Comparison of ENCODE assay signal across 18 cellular contexts in the genomic region with DNA sequence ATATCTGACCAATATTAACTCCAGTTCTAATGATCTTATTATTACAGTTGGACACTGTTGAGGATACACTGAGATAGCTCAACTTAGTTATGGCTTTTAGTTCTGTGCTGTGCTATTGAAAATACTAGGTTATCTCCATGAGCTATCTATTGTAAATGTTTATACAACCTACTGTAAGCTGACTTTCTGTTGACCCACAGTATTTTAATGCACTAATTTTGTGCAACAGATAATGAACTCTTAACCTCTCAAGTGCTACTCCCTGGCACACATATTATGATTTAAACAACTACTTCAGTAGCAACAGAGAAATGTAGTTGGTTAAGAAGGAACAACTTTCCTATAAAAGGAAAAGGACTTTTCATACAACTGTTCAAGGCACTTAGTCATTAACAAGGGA. TPM values are rescaled to one million over a fixed set of nuclear protein-coding genes. Genes with fewer than 3 reads are reported as not detected.
DNase-seq lines count a peak whose midpoint lies in the region; ATAC-seq, FAIRE-seq and TF ChIP-seq lines count a peak whose summit lies in the region.
"Had no signal": no experiment of that assay in that cellular context is flagged by ENCODE, and none has a peak within 500 bp of the region (broad histone marks: within the 10 kb centered on the region; RNA-seq: fewer than 3 reads in every experiment).

No MANE protein-coding gene starts in this region.

- H3K4me3 ChIP-seq in HepG2 (replicated peaks in 1 of 3; ENCODE audit: insufficient read depth in 1 of 3, low read depth in 2 of 3, low read length in 3 of 3) = no peak overlapping the region
- H3K4me3 ChIP-seq in right lobe of liver = no peak overlapping the region
- no peak overlapping the region for H3K4me3 ChIP-seq in small intestine (ENCODE audit: low read depth in 1 of 2, low read length in 2 of 2)
- H3K4me3 ChIP-seq: BLaER1 had no signal

- H3K9me3 ChIP-seq in HepG2 (ENCODE audit: low read length) (peaks cover 7% of the 10 kb centered on the region), right lobe of liver (no peaks in the 10 kb centered on the region), small intestine (ENCODE audit: control insufficient read depth, low read depth) (no peaks in the 10 kb centered on the region)

- no peak overlapping the region for H2AFZ ChIP-seq in HepG2 (ENCODE audit: low read length)

- no peaks in the 10 kb centered on the region for H3K36me3 ChIP-seq in HepG2 (replicated peaks in 1 of 2; ENCODE audit: control insufficient read depth in 1 of 2, insufficient read depth in 2 of 2, low read length in 2 of 2)
- no peaks in the 10 kb centered on the region for H3K36me3 ChIP-seq in right lobe of liver
- H3K36me3 ChIP-seq in small intestine (ENCODE audit: control insufficient read depth in 2 of 2, insufficient read depth in 2 of 2, low read length in 2 of 2) = no peaks in the 10 kb centered on the region
- H3K36me3 ChIP-seq: BLaER1 had no signal

- TF ChIP-seq POLR2A in HepG2 (IDR thresholded peaks at IDR 0.05; ENCODE audit: insufficient read depth in 1 of 2, low read depth in 2 of 2, low read length in 2 of 2) (no peak), right lobe of liver (IDR thresholded peaks at IDR 0.05) (no peak)

- H4K20me1 ChIP-seq in HepG2 (ENCODE audit: insufficient read depth, low read length) = no peaks in the 10 kb centered on the region
- H4K20me1 ChIP-seq: BLaER1 had no signal

- no peaks in the 10 kb centered on the region for H3K79me2 ChIP-seq in HepG2 (ENCODE audit: insufficient read depth, low read length)

- POLR2A ChIA-PET in HepG2 (lab: Yijun Ruan, JAX) = no interaction called here

- TF ChIP-seq CTCF in HepG2 (CRISPR knock-in tag; IDR thresholded peaks at IDR 0.05) (no peak), right lobe of liver (IDR thresholded peaks at IDR 0.05) (no peak)

- ATAC-seq in HepG2 (no peak; the same call in 2 of the 3 replicates), right lobe of liver (no peak), HG02884 (IDR thresholded peaks at IDR 0.05; ENCODE audit: unreplicated experiment) (no peak)

- no peak overlapping the region for H3K4me2 ChIP-seq in HepG2 (ENCODE audit: low read depth, low read length)
- H3K4me2 ChIP-seq: BLaER1 had no signal

- FAIRE-seq in HepG2 (lab: Jason Lieb, UNC) (no peak), islet of Langerhans (lab: Jason Lieb, UNC) (peak; percentile 93), small intestine (lab: Jason Lieb, UNC) (no peak)
- FAIRE-seq: H1 had no signal

- no peak for TF ChIP-seq EP300 in HepG2 (IDR thresholded peaks at IDR 0.05; ENCODE audit: low read depth in 2 of 2, low read length in 2 of 2)
- TF ChIP-seq EP300 in HepG2 (CRISPR knock-in tag; IDR thresholded peaks at IDR 0.05; ENCODE audit: borderline replicate concordance) = no peak

- peak; percentile 27 for DNase-seq in HepG2 (ENCODE audit: low spot score)
- no peak for DNase-seq in right lobe of liver
- DNase-seq in NCI-H146 treated with DMSO at 0.1 percent for 48 hours (lab: John Stamatoyannopoulos, UW; ENCODE audit: unreplicated experiment) = peak; percentile 47
- DNase-seq in small intestine = peak; percentile 4
- DNase-seq in NCI-H128 (lab: John Stamatoyannopoulos, UW; ENCODE audit: unreplicated experiment) = no peak
- no peak for DNase-seq in NCI-H1436 (lab: John Stamatoyannopoulos, UW)
- DNase-seq: 8988T; CD4-positive, alpha-beta memory T cell; DMS153; DMS79; GF-D8; H9; IMR-90 had no signal

- H3K27me3 ChIP-seq in HepG2 (ENCODE audit: control insufficient read depth in 1 of 2, insufficient read depth in 2 of 2, low read length in 2 of 2) (peaks cover 0 to 9% of the 10 kb centered on the region in 2 experiments; a peak in 3 of 5 replicates), right lobe of liver (no peaks in the 10 kb centered on the region), small intestine (ENCODE audit: control insufficient read depth in 2 of 2, insufficient read depth in 2 of 2, low read length in 2 of 2) (no peaks in the 10 kb centered on the region)
- H3K27me3 ChIP-seq: BLaER1 had no signal

- H3K27ac ChIP-seq in HepG2 (ENCODE audit: extremely low read length, insufficient read depth, low read length) = no peak overlapping the region
- H3K27ac ChIP-seq in right lobe of liver = no peak overlapping the region
- no peak overlapping the region for H3K27ac ChIP-seq in small intestine (ENCODE audit: low read depth in 1 of 2, low read length in 1 of 2)
- H3K27ac ChIP-seq: BLaER1, HL-60 had no signal

- H3K9ac ChIP-seq in HepG2 (ENCODE audit: insufficient read depth, low read depth, low read length) = no peak overlapping the region
- H3K9ac ChIP-seq: BLaER1 had no signal

- TF ChIP-seq RAD21 in HepG2 (CRISPR knock-in tag; IDR thresholded peaks at IDR 0.05) = no peak

- in situ Hi-C loops in HepG2 (cut with HindIII; ENCODE audit: extremely low pct_ligation_motif_present, low pct_unique_long_range_greater_than_20kb) = no loop called here

- intact Hi-C loops in HepG2 (cut with micrococcal nuclease; ENCODE audit: unreplicated experiment) (loop anchor here (5.0 kb wide), 1 partner anchor 231 kb away; no protein-coding TSS in a partner anchor), right lobe of liver (cut with DNase I) (no loop called here)

- no TSS peak for BruUV-seq in HepG2 (replicated peaks; lab: Mats Ljungman, UMichigan)

- H3K4me1 ChIP-seq in HepG2 (ENCODE audit: insufficient read depth, low read length) = peaks cover 9% of the 10 kb centered on the region
- no peaks in the 10 kb centered on the region for H3K4me1 ChIP-seq in right lobe of liver
- H3K4me1 ChIP-seq in small intestine (ENCODE audit: control insufficient read depth in 2 of 2, insufficient read depth in 1 of 2, low read depth in 1 of 2, low read length in 1 of 2) = no peaks in the 10 kb centered on the region

- CTCF ChIA-PET in HepG2 (lab: Yijun Ruan, JAX; ENCODE audit: low intra/inter-chr PET ratio, low total read pairs) = no interaction called here

TF ChIP-seq in HepG2, 621 proteins besides CTCF, POLR2A, EP300 and RAD21 (continues in another document):
- TF ChIP-seq ZNF234 (CRISPR knock-in tag; conservative IDR thresholded peaks at IDR 0.05) (no peak), ARID5B (CRISPR knock-in tag; IDR thresholded peaks at IDR 0.05) (peak; percentile 75), ZNF329 (CRISPR knock-in tag; IDR thresholded peaks at IDR 0.05; ENCODE audit: low read depth) (no peak), NR2F1 (CRISPR knock-in tag; IDR thresholded peaks at IDR 0.05) (0 out of 4 replicates have a peak, but pooled peaks of 1 of the 2 experiments have one; percentile 50), BCL6 (CRISPR knock-in tag; IDR thresholded peaks at IDR 0.05) (no peak), ZFP36 (IDR thresholded peaks at IDR 0.05; ENCODE audit: borderline replicate concordance, low read depth, low read length, partially characterized antibody) (no peak)

RNA-seq across cellular contexts. Expression of gene MMS22L, which starts 5.2 kb away (rescaled TPM):
- 32.9 and 51.8 TPM in 2 replicates for total RNA-seq in HepG2 (2016; rRNA removed; fragmentation: Illumina TruSeq; extraction: Trizol)
- 6.6 and 8.6 TPM in 2 replicates for total RNA-seq in HepG2 (2016; cell fraction: cytosol; rRNA removed; fragmentation: Illumina TruSeq; extraction: Trizol; ENCODE audit: low read depth)
- total RNA-seq in HepG2 (2016; cell fraction: insoluble cytoplasmic fraction; rRNA removed; fragmentation: Illumina TruSeq; extraction: Trizol) = 31.5 and 49.5 TPM in 2 replicates
- total RNA-seq in HepG2 (2016; cell fraction: membrane; rRNA removed; fragmentation: Illumina TruSeq; extraction: Trizol) = 11.7 and 12.4 TPM in 2 replicates
- 66.9 and 71.1 TPM in 2 replicates for total RNA-seq in HepG2 (2016; cell fraction: nucleus; rRNA removed; fragmentation: Illumina TruSeq; extraction: Trizol)
- 3.8 and 6.2 TPM in 2 replicates for polyA plus RNA-seq in HepG2 (2011; rRNA removed)
- polyA plus RNA-seq in HepG2 (2011; cell fraction: cytosol; rRNA removed) = 2.4 and 2.6 TPM in 2 replicates
- 3.7 and 6.1 TPM in 2 replicates for polyA plus RNA-seq in HepG2 (2011; cell fraction: nucleus; rRNA removed)
- polyA plus RNA-seq in HepG2 (2012) = 2.6 and 5.6 TPM in 2 replicates
- 1.6 and 1.7 TPM in 2 replicates for polyA plus RNA-seq in HepG2 (2016; cell fraction: cytosol; fragmentation: Illumina TruSeq; extraction: Trizol; ENCODE audit: low read depth)
- polyA plus RNA-seq in HepG2 (2016; cell fraction: insoluble cytoplasmic fraction; fragmentation: Illumina TruSeq; extraction: Trizol; ENCODE audit: low read depth) = 16.1 and 16.2 TPM in 2 replicates
- 2.8 and 3.7 TPM in 2 replicates for polyA plus RNA-seq in HepG2 (2016; cell fraction: membrane; fragmentation: Illumina TruSeq; extraction: Trizol; ENCODE audit: low read depth)
- polyA plus RNA-seq in HepG2 (2016; cell fraction: nucleus; fragmentation: Illumina TruSeq; extraction: Trizol; ENCODE audit: insufficient read depth, low read depth) = 14.3 and 17.4 TPM in 2 replicates
- polyA minus RNA-seq in HepG2 (2011; rRNA and poly(A)+ RNA removed; ENCODE audit: low replicate concordance) = 17.0 and 81.1 TPM in 2 replicates
- polyA minus RNA-seq in HepG2 (2011; cell fraction: cytosol; rRNA and poly(A)+ RNA removed) = 7.6 and 12.4 TPM in 2 replicates
- 69.6 and 90.0 TPM in 2 replicates for polyA minus RNA-seq in HepG2 (2011; cell fraction: nucleus; rRNA and poly(A)+ RNA removed)
- 1 to 10 TPM in 5 of 6 experiments, under 1 TPM in 1; 0.79 to 5.4 (median 2.3) TPM for total RNA-seq in right lobe of liver
- polyA plus RNA-seq in small intestine = 1 to 10 TPM in 2 of 3 donors, under 1 TPM in 1; 0.54 to 3.3 (median 1.8) TPM

Comparison
In these comparisons a context has a peak if more than half of its experiments do, and no peak if none do; other contexts are left out.
1. DNase-seq: peak in HepG2 (single experiment), NCI-H146 treated with DMSO at 0.1 percent for 48 hours (single experiment) and small intestine (single experiment); none in right lobe of liver (0 of 3), NCI-H128 (single experiment) and NCI-H1436 (single experiment).